Comparison of ENCODE assay signal across 8 cellular contexts in genomic region chr5:106979178-106979577, GRCh38.
DNase-seq lines count a peak whose midpoint lies in the region; ATAC-seq and TF ChIP-seq lines count a peak whose summit lies in the region.
"Not testable (repeated sequence)": the region's sequence is repeated elsewhere in the genome, so short reads cannot be mapped to it uniquely, and the experiment has no call there.

No MANE protein-coding gene starts in this region.

- CTCF ChIA-PET in WTC11 (lab: Charles Lee): not testable (repeated sequence)

- H3K27me3 ChIP-seq in H9 (ENCODE audit: insufficient read depth, low read length); HUES6 (ENCODE audit: control insufficient read depth, insufficient read depth, low read length); iPS DF 6.9 (ENCODE audit: control insufficient read depth, insufficient read depth, low read length); iPS-18a (ENCODE audit: control insufficient read depth, insufficient read depth, low read length); mesendoderm (ENCODE audit: insufficient read depth, low read length, poor library complexity): not testable (repeated sequence)

- peak overlapping the region; percentile 92 to 95 for H3K4me3 Mint-ChIP-seq in H9
- H3K4me3 Mint-ChIP-seq in WTC11: peak overlapping the region; percentile 95
- H3K4me3 Mint-ChIP-seq in endothelial cell (ENCODE audit: unreplicated experiment): peak overlapping the region; percentile 74

- peak overlapping the region; percentile 81 for H3K4me2 ChIP-seq in H9 (ENCODE audit: insufficient read depth, insufficient read length, low read length)
- not testable (repeated sequence) for H3K4me2 ChIP-seq in mesendoderm (ENCODE audit: low read length)

- ATAC-seq in WTC11: not testable (repeated sequence)

- H3K23me2 ChIP-seq in H9 (ENCODE audit: insufficient read length, low read depth, low read length, poor library complexity, severe bottlenecking): not testable (repeated sequence)

- H3K18ac ChIP-seq in H9 (ENCODE audit: insufficient read length, low read depth, low read length): not testable (repeated sequence)
- peak overlapping the region; percentile 92 for H3K18ac ChIP-seq in mesendoderm (ENCODE audit: low read length)

- not testable (repeated sequence) for H3K27me3 Mint-ChIP-seq in H9 (ENCODE audit: low read depth); WTC11 (ENCODE audit: low read depth)
- H3K27me3 Mint-ChIP-seq in endothelial cell (ENCODE audit: unreplicated experiment): peaks cover 21% of the 10 kb centered on the region

- not testable (repeated sequence) for H2BK15ac ChIP-seq in H9 (ENCODE audit: low read depth, low read length); mesendoderm (replicated peaks; ENCODE audit: low read depth)

- not testable (repeated sequence) for H2BK20ac ChIP-seq in H9 (ENCODE audit: low read depth, low read length, poor library complexity, severe bottlenecking)

- H4K20me1 ChIP-seq in H9 (ENCODE audit: control insufficient read depth, insufficient read depth, insufficient read length): not testable (repeated sequence)

- not testable (repeated sequence) for DNase-seq in H9; WTC11 (ENCODE audit: low spot score); endothelial cell (ENCODE audit: low spot score); iPS DF 6.9 (ENCODE audit: low read depth, low spot score); mesendoderm

- not testable (repeated sequence) for H3K9me3 Mint-ChIP-seq in H9; WTC11; endothelial cell (ENCODE audit: unreplicated experiment)

- H3K36me3 Mint-ChIP-seq in H9 (ENCODE audit: insufficient read depth in 1 of 3, low read depth in 3 of 3) (peaks cover 5 to 42% (median 36%) of the 10 kb centered on the region in 3 experiments; a peak in 6 of 7 replicates), WTC11 (peaks cover 44% of the 10 kb centered on the region)
- not testable (repeated sequence) for H3K36me3 Mint-ChIP-seq in endothelial cell (ENCODE audit: low read depth, unreplicated experiment)

- H3K9ac ChIP-seq in ES-I3 (ENCODE audit: low read depth, low read length) (peak overlapping the region; percentile 91), H9 (ENCODE audit: extremely low read depth, insufficient read length, low read length) (peak overlapping the region; percentile 97), HUES6 (ENCODE audit: low read length) (peak overlapping the region; percentile 100), iPS-18a (ENCODE audit: low read length) (peak overlapping the region; percentile 85), mesendoderm (ENCODE audit: low read length) (peak overlapping the region; percentile 52)

- H2AK5ac ChIP-seq in H9 (ENCODE audit: insufficient read length, low read length); mesendoderm (ENCODE audit: low read length): not testable (repeated sequence)

- not testable (repeated sequence) for TF ChIP-seq CTCF in H9 (conservative IDR thresholded peaks at IDR 0.05); WTC11 (IDR thresholded peaks at IDR 0.05); endothelial cell (IDR thresholded peaks at IDR 0.05; ENCODE audit: unreplicated experiment)

- not testable (repeated sequence) for H2AFZ ChIP-seq in H9 (ENCODE audit: low read length)

- not testable (repeated sequence) for H3K14ac ChIP-seq in H9 (ENCODE audit: insufficient read depth, low read length)

- H3K27ac ChIP-seq in H9 (ENCODE audit: insufficient read length, low read depth, low read length): peak overlapping the region; percentile 92
- peak overlapping the region; percentile 98 for H3K27ac ChIP-seq in HUES6 (ENCODE audit: low read depth, low read length)
- H3K27ac ChIP-seq in iPS DF 6.9 (ENCODE audit: low read length): peak overlapping the region; percentile 37
- not testable (repeated sequence) for H3K27ac ChIP-seq in iPS-18a (ENCODE audit: low read length)
- H3K27ac ChIP-seq in mesendoderm (ENCODE audit: low read depth, low read length): peak overlapping the region; percentile 81

- peaks cover 19% of the 10 kb centered on the region; the same call in 1 of the 2 replicates for H3K79me2 ChIP-seq in H9 (ENCODE audit: insufficient read depth, low read length)
- not testable (repeated sequence) for H3K79me2 ChIP-seq in mesendoderm (ENCODE audit: control insufficient read depth, insufficient read depth, low read length)

- H3K36me3 ChIP-seq in ES-I3 (ENCODE audit: insufficient read depth, low read length); iPS DF 6.9 (ENCODE audit: control insufficient read depth, insufficient read depth, low read length); iPS-18a (ENCODE audit: control insufficient read depth, low read depth, low read length); mesendoderm (ENCODE audit: control insufficient read depth, insufficient read depth, low read length): not testable (repeated sequence)
- H3K36me3 ChIP-seq in HUES6 (ENCODE audit: control insufficient read depth, insufficient read depth, low read length): peaks cover 26% of the 10 kb centered on the region

- not testable (repeated sequence) for H3K56ac ChIP-seq in H9 (ENCODE audit: insufficient read length, low read depth, low read length)
- H3K56ac ChIP-seq in mesendoderm (ENCODE audit: low read length): peak overlapping the region; percentile 71

- H3K4me1 Mint-ChIP-seq in H9 (peaks cover 72 to 74% of the 10 kb centered on the region in 2 experiments), WTC11 (peaks cover 64% of the 10 kb centered on the region), endothelial cell (ENCODE audit: unreplicated experiment) (peaks cover 25% of the 10 kb centered on the region)

- H3K4me3 ChIP-seq in HUES6 (ENCODE audit: low read depth, low read length) (peak overlapping the region; percentile 91), iPS DF 6.9 (ENCODE audit: low read length) (peak overlapping the region; percentile 87), iPS-18a (ENCODE audit: low read length) (peak overlapping the region; percentile 80)
- not testable (repeated sequence) for H3K4me3 ChIP-seq in mesendoderm (ENCODE audit: low read length)

- H3K4me1 ChIP-seq in ES-I3 (ENCODE audit: insufficient read depth, low read length) (peaks cover 35% of the 10 kb centered on the region), HUES6 (ENCODE audit: control insufficient read depth, insufficient read depth, low read length) (peaks cover 42% of the 10 kb centered on the region), iPS-18a (ENCODE audit: control insufficient read depth, low read depth, low read length) (peaks cover 40% of the 10 kb centered on the region)
- H3K4me1 ChIP-seq in H9 (ENCODE audit: insufficient read depth, low read length); iPS DF 6.9 (ENCODE audit: control insufficient read depth, insufficient read depth, low read length); mesendoderm (ENCODE audit: control insufficient read depth, low read depth, low read length): not testable (repeated sequence)

- not testable (repeated sequence) for H4K5ac ChIP-seq in H9 (ENCODE audit: insufficient read length, low read depth, low read length); mesendoderm (ENCODE audit: low read length)

- not testable (repeated sequence) for H2BK12ac ChIP-seq in H9 (ENCODE audit: insufficient read length, low read depth, low read length)

- not testable (repeated sequence) for H4K91ac ChIP-seq in H9 (ENCODE audit: insufficient read length, low read depth, low read length)

- not testable (repeated sequence) for H2BK120ac ChIP-seq in H9 (ENCODE audit: low read depth, low read length, poor library complexity, severe bottlenecking); mesendoderm (ENCODE audit: low read depth, low read length)

- no CpG with 5 or more reads among the region's 11 CpGs for WGBS in H9 (ENCODE audit: extremely low coverage, insufficient read length, low lambda C conversion rate)
- WGBS in iPS DF 6.9 (ENCODE audit: insufficient coverage, insufficient read length): no CpG with 5 or more reads among the region's 11 CpGs
- WGBS in mesendoderm (ENCODE audit: extremely low coverage, insufficient coverage, low lambda C conversion rate): no CpG with 5 or more reads among the region's 11 CpGs

- H3T11ph ChIP-seq in H9 (ENCODE audit: low read length): not testable (repeated sequence)

- not testable (repeated sequence) for H3K23ac ChIP-seq in H9 (ENCODE audit: insufficient read length, low read depth, low read length); mesendoderm (ENCODE audit: low read length)

- H4K8ac ChIP-seq in H9 (replicated peaks; ENCODE audit: insufficient read length, low read depth, low read length); mesendoderm (ENCODE audit: low read depth, low read length): not testable (repeated sequence)

- H3K27ac Mint-ChIP-seq in H9 (peak overlapping the region; percentile 90 to 99 (median 98)), WTC11 (peak overlapping the region; percentile 98)
- H3K27ac Mint-ChIP-seq in endothelial cell (ENCODE audit: unreplicated experiment): not testable (repeated sequence)

- not testable (repeated sequence) for H3K9me3 ChIP-seq in ES-I3 (ENCODE audit: control insufficient read depth, insufficient read depth, low read length); H9 (ENCODE audit: control insufficient read depth, low read depth, low read length); HUES6 (ENCODE audit: control insufficient read depth, insufficient read depth, low read depth, low read length); iPS DF 6.9 (ENCODE audit: control insufficient read depth, insufficient read depth, low read length); iPS-18a (ENCODE audit: control insufficient read depth, low read depth, low read length)

- H3K79me1 ChIP-seq in H9 (ENCODE audit: insufficient read depth, low read depth, low read length, poor library complexity, severe bottlenecking); mesendoderm (ENCODE audit: low read length): not testable (repeated sequence)

- POLR2A ChIA-PET in WTC11 (lab: Charles Lee): not testable (repeated sequence)

- peak overlapping the region; percentile 92 for H2BK5ac ChIP-seq in H9 (ENCODE audit: insufficient read length, low read length)
- not testable (repeated sequence) for H2BK5ac ChIP-seq in mesendoderm (ENCODE audit: low read length)

- not testable (repeated sequence) for H3K4ac ChIP-seq in H9 (ENCODE audit: low read depth, low read length); mesendoderm (ENCODE audit: low read depth, low read length)
